Comparison of ENCODE assay signal across 24 cellular contexts in the genomic region with DNA sequence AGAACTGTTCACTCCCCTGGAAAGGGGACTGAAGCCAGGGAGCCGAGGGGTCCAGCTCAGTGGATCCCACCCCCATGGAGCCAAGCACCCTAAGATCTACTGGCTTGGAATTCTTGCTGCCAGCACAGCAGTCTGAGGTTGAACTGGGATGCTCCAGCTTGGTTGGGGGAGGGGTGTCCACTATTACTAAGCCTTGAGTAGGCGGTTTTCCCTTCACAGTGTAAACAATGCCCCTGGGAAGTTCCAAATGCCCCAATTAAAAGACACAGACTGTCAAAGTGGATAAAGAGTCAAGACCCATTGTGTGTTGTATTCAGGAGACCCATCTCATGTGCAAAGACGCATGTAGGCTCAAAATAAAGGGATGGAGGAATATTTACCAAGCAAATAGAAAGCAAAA.
"Had no signal": no experiment of that assay in that cellular context is flagged by ENCODE, and none has a peak within 500 bp of the region (broad histone marks: within the 10 kb centered on the region; RNA-seq: fewer than 3 reads in every experiment).

No MANE protein-coding gene starts in this region.

- H3K4me1 Mint-ChIP-seq: activated naive CD8-positive, alpha-beta T cell treated with anti-CD3 and anti-CD28 coated beads for 36 hours; stimulated activated naive B cell treated with anti-CD40 and anti-IgM and Interleukin-4, amounts not matched to agents 10 μg/mL and 1 μg/mL and 100 μg/mL, for 72 hours had no signal

- H3K27me3 ChIP-seq: gastrocnemius medialis, left lung, transverse colon had no signal

- DNase-seq: activated CD4-positive, alpha-beta T cell treated with anti-CD3 and anti-CD28 coated beads for 4 hours; activated CD4-positive, alpha-beta T cell treated with anti-CD3 and anti-CD28 coated beads, Interleukin-2, amount 50 U/mL, for 48 hours; activated CD4-positive, CD25-positive, alpha-beta regulatory T cell; activated CD8-positive, alpha-beta memory T cell treated with anti-CD3 and anti-CD28 coated beads, Interleukin-2, amount 50 U/mL, for 48 hours; activated naive CD4-positive, alpha-beta T cell; activated naive CD8-positive, alpha-beta T cell treated with anti-CD3 and anti-CD28 coated beads for 36 hours; activated T-cell treated with anti-CD3 and anti-CD28 coated beads, Interleukin-2, amount 50 U/mL, for 4 hours; amygdala; caudate nucleus; dermis blood vessel endothelial cell; effector CD8-positive, alpha-beta T cell; gastrocnemius medialis; hippocampal formation; kidney glomerular epithelial cell; left lung; naive thymus-derived CD8-positive, alpha-beta T cell; retina; stimulated activated CD4-positive, alpha-beta T cell treated with anti-CD3 and anti-CD28 coated beads, Interleukin-2, amount 100 ng/mL, for 48 hours; stimulated activated CD8-positive, alpha-beta memory T cell treated with anti-CD3 and anti-CD28 coated beads, Interleukin-4, amount 100 ng/mL, for 48 hours; stimulated activated naive B cell treated with anti-CD40 and anti-IgM and Interleukin-4, amounts not matched to agents 10 μg/mL and 1 μg/mL and 100 μg/mL, for 72 hours; T1000; transverse colon had no signal

- H3K27ac Mint-ChIP-seq: activated naive CD8-positive, alpha-beta T cell treated with anti-CD3 and anti-CD28 coated beads for 36 hours; activated T-helper 2 cell treated with anti-CD3 and anti-CD28 coated beads, Interferon-gamma antibody, Interleukin-2, Interleukin-4, amounts not matched to agents 10 μg/mL and 5 μg/mL and 100 μg/mL, durations not matched to agents 14 hours and 24 hours and 36 hours; naive thymus-derived CD8-positive, alpha-beta T cell; stimulated activated naive B cell treated with anti-CD40 and anti-IgM and Interleukin-4, amounts not matched to agents 10 μg/mL and 1 μg/mL and 100 μg/mL, for 72 hours had no signal

- H3K4me1 ChIP-seq: gastrocnemius medialis, left lung, transverse colon had no signal

- H3K27ac ChIP-seq: gastrocnemius medialis, left lung, transverse colon had no signal

- H3K4me3 Mint-ChIP-seq: activated naive CD8-positive, alpha-beta T cell treated with anti-CD3 and anti-CD28 coated beads for 36 hours; activated T-cell treated with anti-CD3 and anti-CD28 coated beads, Interleukin-2, amount 50 U/mL, for 4 hours; naive thymus-derived CD8-positive, alpha-beta T cell; stimulated activated naive B cell treated with anti-CD40 and anti-IgM and Interleukin-4, amounts not matched to agents 10 μg/mL and 1 μg/mL and 100 μg/mL, for 72 hours had no signal

- H3K4me3 ChIP-seq: gastrocnemius medialis, left lung, lung, transverse colon had no signal

- H3K36me3 Mint-ChIP-seq: activated naive CD8-positive, alpha-beta T cell treated with anti-CD3 and anti-CD28 coated beads for 36 hours; naive thymus-derived CD8-positive, alpha-beta T cell; stimulated activated naive B cell treated with anti-CD40 and anti-IgM and Interleukin-4, amounts not matched to agents 10 μg/mL and 1 μg/mL and 100 μg/mL, for 72 hours had no signal

- H3K9me3 ChIP-seq: gastrocnemius medialis, left lung, transverse colon had no signal

- H3K36me3 ChIP-seq: gastrocnemius medialis, left lung, transverse colon had no signal

- H3K9me3 Mint-ChIP-seq: activated naive CD8-positive, alpha-beta T cell treated with anti-CD3 and anti-CD28 coated beads for 36 hours; activated T-helper 2 cell treated with anti-CD3 and anti-CD28 coated beads, Interferon-gamma antibody, Interleukin-2, Interleukin-4, amounts not matched to agents 10 μg/mL and 5 μg/mL and 100 μg/mL, durations not matched to agents 14 hours and 24 hours and 36 hours; naive thymus-derived CD8-positive, alpha-beta T cell had no signal
